Comparison of ENCODE assay signal across 9 cellular contexts in the genomic region with DNA sequence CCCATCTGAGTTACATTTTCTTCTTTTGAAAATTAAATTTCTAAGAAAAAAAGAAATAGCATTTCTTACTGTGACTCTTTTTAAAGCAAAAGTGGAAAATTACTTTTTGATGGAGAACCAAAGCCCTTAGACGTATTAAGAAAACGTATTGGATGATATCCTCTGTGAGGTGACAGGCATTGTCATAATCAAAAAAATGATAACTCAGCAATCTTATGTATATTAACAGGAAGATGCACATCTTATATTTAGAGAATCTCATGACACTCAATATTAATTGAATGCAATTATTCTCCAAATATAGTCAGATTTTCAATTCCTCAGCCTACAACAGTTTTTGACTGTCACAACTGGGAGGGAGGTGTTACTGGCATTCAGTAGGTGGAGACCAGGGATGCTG. TPM values are rescaled to one million over a fixed set of nuclear protein-coding genes. Genes with fewer than 3 reads are reported as not detected.
"Had no signal": no experiment of that assay in that cellular context is flagged by ENCODE, and none has a peak within 500 bp of the region (broad histone marks: within the 10 kb centered on the region; RNA-seq: fewer than 3 reads in every experiment).

No MANE protein-coding gene starts in this region.

- H3K4me3 ChIP-seq: GM23338 had no signal

- DNase-seq: H9, HCEC 1CT, KBM-7 had no signal

- H3K27ac ChIP-seq: KMS-11 had no signal

- ATAC-seq: GM23338 had no signal

- H3K9ac ChIP-seq: KMS-11 had no signal

- H2AFZ ChIP-seq: GM23338 had no signal

- FAIRE-seq: H1, H54, HTR-8/SVneo had no signal

- H3K4me2 ChIP-seq: GM23338, KMS-11 had no signal

RNA-seq across cellular contexts. Expression of a gene that starts 25.1 kb away (rescaled TPM):
- total RNA-seq: H9, HT-29 had no signal
